Comparison of ENCODE assay signal across 26 cellular contexts in genomic region chr9:11149065-11149464, GRCh38.
DNase-seq lines count a peak whose midpoint lies in the region; ATAC-seq, FAIRE-seq and TF ChIP-seq lines count a peak whose summit lies in the region.
"Had no signal": no experiment of that assay in that cellular context is flagged by ENCODE, and none has a peak within 500 bp of the region (broad histone marks: within the 10 kb centered on the region; RNA-seq: fewer than 3 reads in every experiment).

No MANE protein-coding gene starts in this region.

- no peak overlapping the region for H3K9ac ChIP-seq in H1 (replicated peaks in 1 of 4; ENCODE audit: extremely low read depth in 1 of 4, low read depth in 3 of 4, low read length in 3 of 4)

- TF ChIP-seq EP300 in H1 (IDR thresholded peaks at IDR 0.05; ENCODE audit: borderline replicate concordance in 1 of 2, low read depth in 2 of 2, low read length in 2 of 2): no peak

- DNase-seq in DMS53 (lab: John Stamatoyannopoulos, UW) (peak; percentile 0), DMS53 treated with DMSO at 0.1 percent for 48 hours (lab: John Stamatoyannopoulos, UW; ENCODE audit: unreplicated experiment) (no peak), NAMALWA (ENCODE audit: low spot score) (peak; percentile 7), H1 (ENCODE audit: low read depth in 1 of 2, low spot score in 2 of 2) (peak; percentile 27 to 55), neural crest cell (ENCODE audit: low read depth, low spot score) (peak; percentile 2), T-helper 9 cell (no peak)
- DNase-seq in activated naive CD4-positive, alpha-beta T cell (lab: John Stamatoyannopoulos, UW): no peak
- no peak for DNase-seq in activated CD8-positive, alpha-beta T cell treated with anti-CD3 and anti-CD28 coated beads, Interleukin-2, amount 10 ng/mL, durations not matched to agents 7 days and 5 days
- DNase-seq: 8988T; activated CD8-positive, alpha-beta memory T cell treated with anti-CD3 and anti-CD28 coated beads, Interleukin-2, amount 50 U/mL, for 48 hours; activated effector memory CD4-positive, alpha-beta T cell treated with Interleukin-2 at 50 U/mL for 16 hours; colonic mucosa; COR-L47; heart right ventricle; mammary epithelial cell; NCI-H1417 treated with DMSO at 0.1 percent for 48 hours; right lobe of liver; stimulated activated CD4-positive, alpha-beta T cell treated with anti-CD3 and anti-CD28 coated beads, Interleukin-15, amount 100 ng/mL, for 24 hours; T-helper 2 cell had no signal

- H3K27me3 ChIP-seq in H1 (replicated peaks in 1 of 4; ENCODE audit: control insufficient read depth in 3 of 4, extremely low read depth in 1 of 4, insufficient read depth in 3 of 4, low read length in 3 of 4): no peaks in the 10 kb centered on the region
- H3K27me3 ChIP-seq: colonic mucosa, heart right ventricle, right lobe of liver, SJCRH30 had no signal

- H3K4me2 ChIP-seq in H1 (ENCODE audit: insufficient read depth in 1 of 2, low read depth in 2 of 2, low read length in 2 of 2): no peak overlapping the region

- H4K20me1 ChIP-seq in H1 (replicated peaks in 1 of 2; ENCODE audit: control insufficient read depth in 1 of 2, insufficient read depth in 2 of 2, low read length in 2 of 2): no peaks in the 10 kb centered on the region

- H2BK20ac ChIP-seq in H1 (ENCODE audit: low read length): no peak overlapping the region

- H2AFZ ChIP-seq in H1 (ENCODE audit: low read length): peak overlapping the region; percentile 84; the same call in 1 of the 2 replicates

- no peak overlapping the region for H3K14ac ChIP-seq in H1 (ENCODE audit: insufficient read length)

- H3K36me3 ChIP-seq in H1 (ENCODE audit: control insufficient read depth in 2 of 4, insufficient read depth in 4 of 4, low read length in 3 of 4): no peaks in the 10 kb centered on the region
- H3K36me3 ChIP-seq: colonic mucosa, heart right ventricle, right lobe of liver, SJCRH30 had no signal

- TF ChIP-seq CTCF in H1 (IDR thresholded peaks at IDR 0.05; ENCODE audit: control extremely low read depth in 1 of 3, insufficient read depth in 1 of 3, low read depth in 1 of 3, low read length in 3 of 3) (peak; percentile 54 to 66 (median 65)), neural crest cell (conservative IDR thresholded peaks at IDR 0.05) (no peak)

- no peaks in the 10 kb centered on the region for H3K9me3 Mint-ChIP-seq in neural crest cell
- peaks cover 16% of the 10 kb centered on the region for H3K9me3 Mint-ChIP-seq in activated CD8-positive, alpha-beta T cell treated with anti-CD3 and anti-CD28 coated beads, Interleukin-2, amount 10 ng/mL, durations not matched to agents 7 days and 5 days (ENCODE audit: insufficient read depth)
- H3K9me3 Mint-ChIP-seq: brain had no signal

- no peak overlapping the region for H3K27ac Mint-ChIP-seq in neural crest cell (ENCODE audit: unreplicated experiment)
- H3K27ac Mint-ChIP-seq in activated CD8-positive, alpha-beta T cell treated with anti-CD3 and anti-CD28 coated beads, Interleukin-2, amount 10 ng/mL, durations not matched to agents 7 days and 5 days: no peak overlapping the region
- H3K27ac Mint-ChIP-seq: brain had no signal

- H2AK5ac ChIP-seq in H1 (ENCODE audit: low read depth, low read length): no peak overlapping the region

- no peak overlapping the region for H3K18ac ChIP-seq in H1 (ENCODE audit: extremely low read depth, low read length)

- no peaks in the 10 kb centered on the region for H3K9me3 ChIP-seq in H1 (ENCODE audit: insufficient read depth in 2 of 2, low read depth in 1 of 2, low read length in 1 of 2)
- H3K9me3 ChIP-seq: colonic mucosa, heart right ventricle, right lobe of liver, SJCRH30 had no signal

- no peak overlapping the region for H3K4me3 ChIP-seq in H1 (ENCODE audit: extremely low read depth in 1 of 4, insufficient read depth in 2 of 4, low read depth in 3 of 4, low read length in 4 of 4)
- H3K4me3 ChIP-seq: colonic mucosa, heart right ventricle, right lobe of liver, SJCRH30 had no signal

- H3K27ac ChIP-seq in H1 (ENCODE audit: low read depth, low read length): no peak overlapping the region
- H3K27ac ChIP-seq: colonic mucosa, heart right ventricle, right lobe of liver, SJCRH30, VCaP had no signal

- no peak overlapping the region for H4K8ac ChIP-seq in H1 (ENCODE audit: extremely low read depth, insufficient read depth, low read length)

- no peaks in the 10 kb centered on the region for H3K27me3 Mint-ChIP-seq in neural crest cell (ENCODE audit: low read depth)
- no peaks in the 10 kb centered on the region for H3K27me3 Mint-ChIP-seq in activated CD8-positive, alpha-beta T cell treated with anti-CD3 and anti-CD28 coated beads, Interleukin-2, amount 10 ng/mL, durations not matched to agents 7 days and 5 days (ENCODE audit: low read depth)
- H3K27me3 Mint-ChIP-seq: brain had no signal

- POLR2A ChIA-PET in H1 (lab: Charles Lee; ENCODE audit: partially characterized antibody): no interaction called here
- POLR2A ChIA-PET in activated CD8-positive, alpha-beta T cell treated with anti-CD3 and anti-CD28 coated beads, Interleukin-2, amount 10 ng/mL, durations not matched to agents 7 days and 5 days (lab: Charles Lee): no interaction called here

- no peak overlapping the region for H2BK5ac ChIP-seq in H1 (ENCODE audit: low read depth, low read length)

- no peaks in the 10 kb centered on the region for H3K23me2 ChIP-seq in H1 (ENCODE audit: low read depth, low read length)

- H4K5ac ChIP-seq in H1 (ENCODE audit: insufficient read length, low read depth, low read length): no peak overlapping the region

- no peaks in the 10 kb centered on the region for H3K79me1 ChIP-seq in H1 (ENCODE audit: low read depth, low read length)

- H3K79me2 ChIP-seq in H1 (ENCODE audit: control insufficient read depth in 1 of 2, insufficient read depth in 2 of 2, low read length in 2 of 2): no peaks in the 10 kb centered on the region

- no peaks in the 10 kb centered on the region for H3K4me1 Mint-ChIP-seq in neural crest cell
- H3K4me1 Mint-ChIP-seq in activated CD8-positive, alpha-beta T cell treated with anti-CD3 and anti-CD28 coated beads, Interleukin-2, amount 10 ng/mL, durations not matched to agents 7 days and 5 days (ENCODE audit: low read depth): no peaks in the 10 kb centered on the region
- H3K4me1 Mint-ChIP-seq: brain had no signal

- H3K4me1 ChIP-seq in H1 (replicated peaks in 1 of 4; ENCODE audit: control insufficient read depth in 3 of 4, insufficient read depth in 4 of 4, low read length in 3 of 4): no peaks in the 10 kb centered on the region
- H3K4me1 ChIP-seq: colonic mucosa, heart right ventricle, right lobe of liver, SJCRH30 had no signal

- H3K4ac ChIP-seq in H1 (replicated peaks; ENCODE audit: insufficient read length, low read depth, low read length): no peak overlapping the region

- no peak overlapping the region for H2BK15ac ChIP-seq in H1 (ENCODE audit: low read length)

- H2BK12ac ChIP-seq in H1 (ENCODE audit: low read depth, low read length): no peak overlapping the region

- H4K91ac ChIP-seq in H1 (replicated peaks; ENCODE audit: insufficient read length, low read length): no peak overlapping the region

- no peak overlapping the region for H2BK120ac ChIP-seq in H1 (replicated peaks; ENCODE audit: low read depth, low read length)

- no peak overlapping the region for H3K23ac ChIP-seq in H1 (ENCODE audit: insufficient read length)

- no peak overlapping the region for H3K4me3 Mint-ChIP-seq in neural crest cell
- H3K4me3 Mint-ChIP-seq in activated CD8-positive, alpha-beta T cell treated with anti-CD3 and anti-CD28 coated beads, Interleukin-2, amount 10 ng/mL, durations not matched to agents 7 days and 5 days: no peak overlapping the region
- H3K4me3 Mint-ChIP-seq: brain had no signal

- FAIRE-seq in H1 (lab: Jason Lieb, UNC): no peak
- FAIRE-seq: HTR-8/SVneo, keratinocyte, urothelium cell line had no signal

- no peak for ATAC-seq in activated CD8-positive, alpha-beta T cell treated with anti-CD3 and anti-CD28 coated beads, Interleukin-2, amount 10 ng/mL, durations not matched to agents 7 days and 5 days
- ATAC-seq: heart right ventricle, Panc1, right lobe of liver had no signal

- H3K36me3 Mint-ChIP-seq in neural crest cell (ENCODE audit: low read depth): no peaks in the 10 kb centered on the region
- H3K36me3 Mint-ChIP-seq in activated CD8-positive, alpha-beta T cell treated with anti-CD3 and anti-CD28 coated beads, Interleukin-2, amount 10 ng/mL, durations not matched to agents 7 days and 5 days (ENCODE audit: low read depth): no peaks in the 10 kb centered on the region
- H3K36me3 Mint-ChIP-seq: brain had no signal

- peak; percentile 61 to 67 for TF ChIP-seq RAD21 in H1 (IDR thresholded peaks at IDR 0.05 in 1 of 2, conservative IDR thresholded peaks at IDR 0.05 in 1 of 2; ENCODE audit: low read depth in 2 of 2, low read length in 2 of 2)

- H3K56ac ChIP-seq in H1 (replicated peaks; ENCODE audit: insufficient read length, low read depth, low read length): no peak overlapping the region

- CTCF ChIA-PET in H1 (lab: Charles Lee; ENCODE audit: partially characterized antibody): interaction anchor here (0.7 to 2.3 kb wide), 16 partner anchors 10 to 813 kb away, joined by 3 to 39 read pairs (median 3); no protein-coding TSS in a partner anchor
- CTCF ChIA-PET in activated CD8-positive, alpha-beta T cell treated with anti-CD3 and anti-CD28 coated beads, Interleukin-2, amount 10 ng/mL, durations not matched to agents 7 days and 5 days (lab: Charles Lee): no interaction called here

- WGBS in H1 (ENCODE audit: extremely low coverage in 1 of 2, insufficient coverage in 1 of 2, insufficient read length in 1 of 2, insufficient replicate concordance in 2 of 2, low coverage in 1 of 2, low lambda C conversion rate in 2 of 2, missing lambda C conversion rate in 1 of 2), 2 experiments: 47% methylated on average over 7 of the region's 7 CpGs; no CpG with 5 or more reads in 1 of the 2 experiments

- TF ChIP-seq POLR2A in H1 (IDR thresholded peaks at IDR 0.05; ENCODE audit: control extremely low read depth in 1 of 2, low read depth in 2 of 2, low read length in 2 of 2): no peak

TF ChIP-seq in H1, 55 proteins besides CTCF, POLR2A, EP300 and RAD21 (continues in another document):
- no peak for TF ChIP-seq POU5F1 (IDR thresholded peaks at IDR 0.05; ENCODE audit: low read depth, low read length)
- no peak for TF ChIP-seq RNF2 (IDR thresholded peaks at IDR 0.05; ENCODE audit: borderline replicate concordance, low read depth, low read length, missing control alignments, poor library complexity, severe bottlenecking)
- no peak for TF ChIP-seq CBX8 (IDR thresholded peaks at IDR 0.05; ENCODE audit: borderline replicate concordance, low read depth, low read length)
- TF ChIP-seq SIN3A (conservative IDR thresholded peaks at IDR 0.05 in 1 of 2, IDR thresholded peaks at IDR 0.05 in 1 of 2; ENCODE audit: low read depth in 1 of 2, low read length in 2 of 2): no peak
- no peak for TF ChIP-seq RFX5 (IDR thresholded peaks at IDR 0.05; ENCODE audit: borderline replicate concordance, low read depth, low read length)
- no peak for TF ChIP-seq KDM4A (IDR thresholded peaks at IDR 0.05; ENCODE audit: low read depth, low read length, severe bottlenecking)
- TF ChIP-seq KDM5A (IDR thresholded peaks at IDR 0.05; ENCODE audit: low read length): no peak
- TF ChIP-seq POLR2AphosphoS5 (IDR thresholded peaks at IDR 0.05; ENCODE audit: low read depth, low read length): no peak
- TF ChIP-seq GABPA (IDR thresholded peaks at IDR 0.05; ENCODE audit: borderline replicate concordance, insufficient read depth, low read length): no peak
- no peak for TF ChIP-seq CEBPB (IDR thresholded peaks at IDR 0.05; ENCODE audit: low read depth, low read length)

Comparison
In these comparisons a context has a peak if more than half of its experiments do, and no peak if none do; other contexts are left out.
1. DNase-seq: peak in DMS53 (single experiment), NAMALWA (single experiment), H1 (2 of 2) and neural crest cell (single experiment); none in DMS53 treated with DMSO at 0.1 percent for 48 hours (single experiment), activated naive CD4-positive, alpha-beta T cell (0 of 4), activated CD8-positive, alpha-beta T cell treated with anti-CD3 and anti-CD28 coated beads, Interleukin-2, amount 10 ng/mL, durations not matched to agents 7 days and 5 days (single experiment) and T-helper 9 cell (single experiment).